In genomic region chr7:66654275-66655112, GRCh38 we compare ENCODE assay signal across 8 cellular contexts.
DNase-seq lines count a peak whose midpoint lies in the region; ATAC-seq and TF ChIP-seq lines count a peak whose summit lies in the region.

No MANE protein-coding gene starts in this region.

- peak overlapping the region; percentile 99 for H3K27ac Mint-ChIP-seq in memory B cell

- no peak for TF ChIP-seq CTCF in GM20000 (IDR thresholded peaks at IDR 0.05; ENCODE audit: extremely low read depth, missing control alignments)

- no peaks in the 10 kb centered on the region for H3K27me3 ChIP-seq in effector memory CD4-positive, alpha-beta T cell (replicated peaks; ENCODE audit: control insufficient read depth, insufficient read depth, low read length, poor library complexity, severe bottlenecking)

- no peaks in the 10 kb centered on the region for H3K9me3 ChIP-seq in effector memory CD4-positive, alpha-beta T cell (ENCODE audit: control insufficient read depth, low read length)

- H3K9me3 Mint-ChIP-seq in memory B cell: no peaks in the 10 kb centered on the region

- no peaks in the 10 kb centered on the region for H3K36me3 ChIP-seq in effector memory CD4-positive, alpha-beta T cell (ENCODE audit: control insufficient read depth, insufficient read depth, low read length)

- DNase-seq in COLO668 (lab: John Stamatoyannopoulos, UW; ENCODE audit: unreplicated experiment) (peak; percentile 98), GM20000 (ENCODE audit: low spot score) (peak; percentile 98), HS-5 (ENCODE audit: low read depth) (peak; percentile 79), NK-92 (lab: John Stamatoyannopoulos, UW; ENCODE audit: unreplicated experiment) (peak; percentile 45), memory B cell (ENCODE audit: low spot score in 2 of 2) (peak; percentile 97 to 98)
- peak; percentile 93 to 96 for DNase-seq in activated CD8-positive, alpha-beta memory T cell treated with anti-CD3 and anti-CD28 coated beads for 4 hours (ENCODE audit: low read depth in 2 of 2)
- peak; percentile 96 to 98 (median 97) for DNase-seq in effector memory CD4-positive, alpha-beta T cell
- peak; percentile 97 for DNase-seq in stimulated activated CD8-positive, alpha-beta memory T cell treated with anti-CD3 and anti-CD28 coated beads, Interleukin-12 subunit alpha, Interleukin-12 subunit beta, amount 100 ng/mL, for 1 hour (ENCODE audit: low read depth)

- peak overlapping the region; percentile 79 for H3K4me3 ChIP-seq in effector memory CD4-positive, alpha-beta T cell (ENCODE audit: insufficient read depth, low read depth, low read length, poor library complexity, severe bottlenecking)

- H3K27me3 Mint-ChIP-seq in memory B cell: no peaks in the 10 kb centered on the region

- peaks cover 1% of the 10 kb centered on the region for H3K36me3 Mint-ChIP-seq in memory B cell

- peak; percentile 92 for ATAC-seq in memory B cell (ENCODE audit: low read depth)

- H3K4me3 Mint-ChIP-seq in memory B cell: peak overlapping the region; percentile 93

- H3K27ac ChIP-seq in effector memory CD4-positive, alpha-beta T cell (ENCODE audit: insufficient read depth, low read length, poor library complexity, severe bottlenecking): peak overlapping the region; percentile 89

- H3K4me1 Mint-ChIP-seq in memory B cell: peaks cover 14% of the 10 kb centered on the region

- no peaks in the 10 kb centered on the region for H3K4me1 ChIP-seq in effector memory CD4-positive, alpha-beta T cell (ENCODE audit: control insufficient read depth, insufficient read depth, low read length, poor library complexity, severe bottlenecking)

Comparison
In these comparisons a context has a peak if more than half of its experiments do, and no peak if none do; other contexts are left out.
1. Peak in every context shown above with its lines: DNase-seq, ATAC-seq, H3K4me3 ChIP-seq and H3K27ac ChIP-seq.
2. DNase-seq: peak in every context shown above with its lines; median percentile 98 in COLO668; 98 in GM20000; 98 in memory B cell; 97 in effector memory CD4-positive, alpha-beta T cell; 97 in stimulated activated CD8-positive, alpha-beta memory T cell treated with anti-CD3 and anti-CD28 coated beads, Interleukin-12 subunit alpha, Interleukin-12 subunit beta, amount 100 ng/mL, for 1 hour; 94 in activated CD8-positive, alpha-beta memory T cell treated with anti-CD3 and anti-CD28 coated beads for 4 hours; 79 in HS-5; 45 in NK-92.